ENCODE assay signal across 9 cellular contexts in genomic region chr4:1291091-1291490, GRCh38. TPM values are rescaled to one million over a fixed set of nuclear protein-coding genes. Genes with fewer than 3 reads are reported as not detected.
DNase-seq lines count a peak whose midpoint lies in the region; FAIRE-seq and TF ChIP-seq lines count a peak whose summit lies in the region.
"Had no signal": no experiment of that assay in that cellular context is flagged by ENCODE, and none has a peak within 500 bp of the region (broad histone marks: within the 10 kb centered on the region; RNA-seq: fewer than 3 reads in every experiment).

No MANE protein-coding gene starts in this region.

- H3K27me3 Mint-ChIP-seq in HFFc6 (ENCODE audit: insufficient read depth), result peaks cover 4% of the 10 kb centered on the region; the same call in 1 of the 2 replicates

- TF ChIP-seq CTCF in HFFc6 (IDR thresholded peaks at IDR 0.05), result no peak
- TF ChIP-seq CTCF in brain microvascular endothelial cell (IDR thresholded peaks at IDR 0.05; ENCODE audit: low read depth, low read length, missing control alignments), result no peak

- peak overlapping the region; percentile 91 for H3K27ac Mint-ChIP-seq in HFFc6

- no peaks in the 10 kb centered on the region for H3K36me3 Mint-ChIP-seq in HFFc6 (ENCODE audit: low read depth)

- H3K36me3 ChIP-seq in ACC112 (ENCODE audit: insufficient read depth, low read length) (no peaks in the 10 kb centered on the region), brain microvascular endothelial cell (replicated peaks) (no peaks in the 10 kb centered on the region), mucosa of rectum (ENCODE audit: control insufficient read depth in 2 of 2, insufficient read depth in 2 of 2, low read length in 2 of 2) (peaks cover 0 to 3% of the 10 kb centered on the region in 2 donors)

- no peak overlapping the region for H2AFZ ChIP-seq in ACC112 (ENCODE audit: low read length, unreplicated experiment)

- H3K27me3 ChIP-seq in ACC112 (ENCODE audit: insufficient read depth, low read length) (no peaks in the 10 kb centered on the region), brain microvascular endothelial cell (replicated peaks) (no peaks in the 10 kb centered on the region), mucosa of rectum (ENCODE audit: control insufficient read depth in 2 of 2, insufficient read depth in 2 of 2, low read length in 2 of 2) (no peaks in the 10 kb centered on the region)

- peaks cover 24% of the 10 kb centered on the region for H3K4me1 ChIP-seq in ACC112 (ENCODE audit: control insufficient read depth, insufficient read depth, low read length, unreplicated experiment)
- H3K4me1 ChIP-seq in mucosa of rectum (ENCODE audit: control insufficient read depth in 2 of 2, insufficient read depth in 2 of 2, low read length in 2 of 2), result peaks cover 18 to 26% of the 10 kb centered on the region in 2 donors

- H3K4me3 ChIP-seq in ACC112 (ENCODE audit: low read depth, low read length), result peak overlapping the region; percentile 96
- H3K4me3 ChIP-seq in brain microvascular endothelial cell (ENCODE audit: low read depth, low read length), result peak overlapping the region; percentile 75
- H3K4me3 ChIP-seq in mucosa of rectum (ENCODE audit: low read length in 2 of 2), result peak overlapping the region; percentile 90 to 92

- peaks cover 45% of the 10 kb centered on the region for H3K4me1 Mint-ChIP-seq in HFFc6 (ENCODE audit: low read depth)

- DNase-seq in HFFc6, result no peak
- no peak for DNase-seq in brain microvascular endothelial cell
- no peak for DNase-seq in stimulated activated CD4-positive, alpha-beta T cell treated with anti-CD3 and anti-CD28 coated beads, Interleukin-12 subunit alpha, Interleukin-12 subunit beta, amount 100 ng/mL, for 4 hours
- no peak for DNase-seq in frontal cortex (ENCODE audit: low spot score in 2 of 2)
- no peak for DNase-seq in kidney glomerular epithelial cell (lab: John Stamatoyannopoulos, UW)
- DNase-seq in amygdala (lab: John Stamatoyannopoulos, UW), result no peak

- H3K9ac ChIP-seq in mucosa of rectum (ENCODE audit: low read depth in 1 of 2, low read length in 2 of 2), result peak overlapping the region; percentile 92 to 95

- no peak overlapping the region for H3K27ac ChIP-seq in ACC112 (ENCODE audit: low read depth, low read length)
- H3K27ac ChIP-seq in brain microvascular endothelial cell, result peak overlapping the region; percentile 53
- peak overlapping the region; percentile 71 to 85 for H3K27ac ChIP-seq in mucosa of rectum (ENCODE audit: low read depth in 2 of 2, low read length in 2 of 2)

- in situ Hi-C loops in brain microvascular endothelial cell (cut with HindIII; ENCODE audit: low pct_ligation_motif_present, low sequenced_read_pairs), result no loop called here

- peak overlapping the region; percentile 99 for H3K4me3 Mint-ChIP-seq in HFFc6

- no peak for FAIRE-seq in frontal cortex (lab: Jason Lieb, UNC)
- FAIRE-seq: GM18507 had no signal

- H3K79me2 ChIP-seq in ACC112 (ENCODE audit: control insufficient read depth, insufficient read depth, low read length, unreplicated experiment), result peaks cover 55% of the 10 kb centered on the region

- no peaks in the 10 kb centered on the region for H3K9me3 ChIP-seq in mucosa of rectum (ENCODE audit: control insufficient read depth in 2 of 2, low read length in 2 of 2)

- peaks cover 4% of the 10 kb centered on the region; the same call in 1 of the 2 replicates for H3K9me3 Mint-ChIP-seq in HFFc6

RNA-seq across cellular contexts. Expression of gene MAEA, which starts 1.4 kb away (rescaled TPM):
- total RNA-seq in HFFc6 (2021; fragmentation: NEBNext Ultra II Directional; extraction: Animal tissue kit (Norgen Biotek cat#: 25700)), result 10 to 100 TPM; 56.0 to 65.4 (median 60.6) TPM
- total RNA-seq in frontal cortex, result 31.4 TPM

RNA-seq across cellular contexts. Expression of gene CTBP1, which starts 42.2 kb away (rescaled TPM):
- 100 to 1,000 TPM; 109 to 126 (median 114) TPM for total RNA-seq in HFFc6 (2021; fragmentation: NEBNext Ultra II Directional; extraction: Animal tissue kit (Norgen Biotek cat#: 25700))
- total RNA-seq in frontal cortex, result 224 TPM

RNA-seq across cellular contexts. Expression of gene UVSSA, which starts 55.9 kb away (rescaled TPM):
- total RNA-seq in HFFc6 (2021; fragmentation: NEBNext Ultra II Directional; extraction: Animal tissue kit (Norgen Biotek cat#: 25700)), result 1 to 10 TPM; 7.7 to 9.0 (median 8.7) TPM
- total RNA-seq in frontal cortex, result 5.3 TPM
